In genomic region chr20:45593498-45593897, GRCh38 we compare ENCODE assay signal across 9 cellular contexts. TPM values are rescaled to one million over a fixed set of nuclear protein-coding genes. Genes with fewer than 3 reads are reported as not detected.
"Had no signal": no experiment of that assay in that cellular context is flagged by ENCODE, and none has a peak within 500 bp of the region (broad histone marks: within the 10 kb centered on the region; RNA-seq: fewer than 3 reads in every experiment).

No MANE protein-coding gene starts in this region.

- H3K4me3 ChIP-seq: K562 had no signal

- FAIRE-seq: HepG2 had no signal

- DNase-seq: IMR-90, KBM-7, KG1 had no signal

- ATAC-seq: K562 had no signal

- H3K27ac ChIP-seq: HL-60, KMS-11 had no signal

RNA-seq across cellular contexts. Expression of gene WFDC8, which starts 14.4 kb away (rescaled TPM):
- total RNA-seq: HepG2, HT-29, HT1080, IMR-90, K562 had no signal

RNA-seq across cellular contexts. Expression of gene WFDC10A, which starts 36.0 kb away (rescaled TPM):
- total RNA-seq: HepG2, HT-29, HT1080, IMR-90, K562 had no signal

RNA-seq across cellular contexts. Expression of gene WFDC9, which starts 37.6 kb away (rescaled TPM):
- total RNA-seq: HepG2, HT-29, HT1080, IMR-90, K562 had no signal

RNA-seq across cellular contexts. Expression of gene EPPIN, which starts 46.3 kb away (rescaled TPM):
- total RNA-seq: HepG2, HT-29, HT1080, IMR-90, K562 had no signal

RNA-seq across cellular contexts. Expression of gene WFDC6, which starts 54.2 kb away (rescaled TPM):
- total RNA-seq: HepG2, HT-29, HT1080, IMR-90, K562 had no signal
